In genomic region chr15:71011503-71012155, GRCh38 we compare ENCODE assay signal across 8 cellular contexts.
DNase-seq lines count a peak whose midpoint lies in the region; ATAC-seq and TF ChIP-seq lines count a peak whose summit lies in the region.

No MANE protein-coding gene starts in this region.

- no peak overlapping the region for H2BK120ac ChIP-seq in H9 (ENCODE audit: low read depth, low read length, poor library complexity, severe bottlenecking)

- H3K27ac ChIP-seq in H9 (ENCODE audit: insufficient read length, low read depth, low read length) (no peak overlapping the region), RWPE1 (no peak overlapping the region), gastroesophageal sphincter (no peak overlapping the region)

- no peaks in the 10 kb centered on the region for H3K79me1 ChIP-seq in H9 (ENCODE audit: insufficient read depth, low read depth, low read length, poor library complexity, severe bottlenecking)

- H4K5ac ChIP-seq in H9 (ENCODE audit: insufficient read length, low read depth, low read length): no peak overlapping the region

- H3K79me2 ChIP-seq in H9 (ENCODE audit: insufficient read depth, low read length): no peaks in the 10 kb centered on the region

- H3K4me1 ChIP-seq in H9 (ENCODE audit: insufficient read depth, low read length): no peaks in the 10 kb centered on the region
- H3K4me1 ChIP-seq in gastroesophageal sphincter: no peaks in the 10 kb centered on the region
- peaks cover 12% of the 10 kb centered on the region for H3K4me1 ChIP-seq in skeletal muscle satellite cell (ENCODE audit: control insufficient read depth, insufficient read depth, low read length)

- H2BK15ac ChIP-seq in H9 (ENCODE audit: low read depth, low read length): no peak overlapping the region

- no peak overlapping the region for H2BK12ac ChIP-seq in H9 (ENCODE audit: insufficient read length, low read depth, low read length)

- no peak for TF ChIP-seq EP300 in gastroesophageal sphincter (IDR thresholded peaks at IDR 0.05)

- H3K23ac ChIP-seq in H9 (ENCODE audit: insufficient read length, low read depth, low read length): no peak overlapping the region

- no peak overlapping the region for H4K8ac ChIP-seq in H9 (replicated peaks; ENCODE audit: insufficient read length, low read depth, low read length)

- H3K27me3 ChIP-seq in H9 (ENCODE audit: insufficient read depth, low read length) (no peaks in the 10 kb centered on the region), gastroesophageal sphincter (no peaks in the 10 kb centered on the region), skeletal muscle satellite cell (ENCODE audit: control insufficient read depth, insufficient read depth, low read length) (no peaks in the 10 kb centered on the region)

- no peak for TF ChIP-seq POLR2A in gastroesophageal sphincter (IDR thresholded peaks at IDR 0.05)

- H3K36me3 ChIP-seq in gastroesophageal sphincter: peaks cover 0 to under 1% of the 10 kb centered on the region in 2 donors
- H3K36me3 ChIP-seq in skeletal muscle satellite cell (ENCODE audit: insufficient read depth, low read length): no peaks in the 10 kb centered on the region

- no peak overlapping the region for H2AK5ac ChIP-seq in H9 (ENCODE audit: insufficient read length, low read length)

- H3K9me3 Mint-ChIP-seq in H9: no peaks in the 10 kb centered on the region

- H3K9me3 ChIP-seq in H9 (ENCODE audit: control insufficient read depth, low read depth, low read length): no peaks in the 10 kb centered on the region
- H3K9me3 ChIP-seq in gastroesophageal sphincter: no peaks in the 10 kb centered on the region
- no peaks in the 10 kb centered on the region for H3K9me3 ChIP-seq in skeletal muscle satellite cell (replicated peaks; ENCODE audit: low read length)

- no peaks in the 10 kb centered on the region for H3K27me3 Mint-ChIP-seq in H9 (ENCODE audit: low read depth)

- no peak overlapping the region for H4K91ac ChIP-seq in H9 (ENCODE audit: insufficient read length, low read depth, low read length)

- CTCF ChIA-PET in RWPE1 (lab: Yijun Ruan, JAX): interaction anchor here (0.5 to 1.0 kb wide), 9 partner anchors 39 to 1229 kb away, joined by 3 to 5 read pairs (median 3); no protein-coding TSS in a partner anchor

- ATAC-seq in gastroesophageal sphincter: no peak

- H3K4me2 ChIP-seq in H9 (ENCODE audit: insufficient read depth, insufficient read length, low read length) (no peak overlapping the region), skeletal muscle satellite cell (ENCODE audit: low read length) (no peak overlapping the region)

- in situ Hi-C loops in ACHN (cut with HindIII; ENCODE audit: low pct_ligation_motif_present, low pct_unique_long_range_greater_than_20kb, low sequenced_read_pairs): loop anchor here (25.0 kb wide), 1 partner anchor 426 kb away; no protein-coding TSS in a partner anchor

- no peak overlapping the region for H3K4me3 ChIP-seq in gastroesophageal sphincter
- H3K4me3 ChIP-seq in skeletal muscle satellite cell (ENCODE audit: low read length): no peak overlapping the region

- no peak overlapping the region for H3K14ac ChIP-seq in H9 (ENCODE audit: insufficient read depth, low read length)

- no peak overlapping the region for H2BK20ac ChIP-seq in H9 (ENCODE audit: low read depth, low read length, poor library complexity, severe bottlenecking)

- H4K20me1 ChIP-seq in H9 (ENCODE audit: control insufficient read depth, insufficient read depth, insufficient read length): no peaks in the 10 kb centered on the region

- H3K4ac ChIP-seq in H9 (ENCODE audit: low read depth, low read length): no peak overlapping the region

- H3K56ac ChIP-seq in H9 (ENCODE audit: insufficient read length, low read depth, low read length): no peak overlapping the region

- TF ChIP-seq CTCF in H9 (conservative IDR thresholded peaks at IDR 0.05) (peak; percentile 92), RWPE1 (conservative IDR thresholded peaks at IDR 0.05; ENCODE audit: low read depth) (peak; percentile 98), gastroesophageal sphincter (IDR thresholded peaks at IDR 0.05) (peak; percentile 56 to 69 (median 61))

- H3K23me2 ChIP-seq in H9 (ENCODE audit: insufficient read length, low read depth, low read length, poor library complexity, severe bottlenecking): no peaks in the 10 kb centered on the region

- H3K27ac Mint-ChIP-seq in H9: no peak overlapping the region

- no peak overlapping the region for H3T11ph ChIP-seq in H9 (ENCODE audit: low read length)

- no peaks in the 10 kb centered on the region for H3K36me3 Mint-ChIP-seq in H9 (ENCODE audit: insufficient read depth in 1 of 3, low read depth in 3 of 3)

- H2BK5ac ChIP-seq in H9 (ENCODE audit: insufficient read length, low read length): no peak overlapping the region

- no peak overlapping the region for H3K4me3 Mint-ChIP-seq in H9

- H2AFZ ChIP-seq in H9 (ENCODE audit: low read length): no peak overlapping the region

- no CpG with 5 or more reads among the region's 1 CpG for WGBS in H9 (ENCODE audit: extremely low coverage, insufficient read length, low lambda C conversion rate)
- 80 to 88% methylated on average over 1 of the region's 1 CpG for WGBS in gastroesophageal sphincter (ENCODE audit: low coverage in 1 of 2), 2 donors

- no peaks in the 10 kb centered on the region for H3K4me1 Mint-ChIP-seq in H9

- DNase-seq in ACHN (peak; percentile 57), H9 (no peak), RWPE1 (ENCODE audit: low spot score) (peak; percentile 57), germinal center (ENCODE audit: low spot score) (no peak), T-helper 2 cell (no peak)
- no peak for DNase-seq in central memory CD4-positive, alpha-beta T cell

- POLR2A ChIA-PET in RWPE1 (lab: Yijun Ruan, JAX; ENCODE audit: low non-redundant PET): no interaction called here

- no peak overlapping the region for H3K9ac ChIP-seq in H9 (ENCODE audit: extremely low read depth, insufficient read length, low read length)
- peak overlapping the region; percentile 23 for H3K9ac ChIP-seq in skeletal muscle satellite cell (ENCODE audit: low read depth, low read length)

- H3K18ac ChIP-seq in H9 (ENCODE audit: insufficient read length, low read depth, low read length): no peak overlapping the region

Comparison
In these comparisons a context has a peak if more than half of its experiments do, and no peak if none do; other contexts are left out.
1. DNase-seq: peak in ACHN (single experiment) and RWPE1 (single experiment); none in H9 (single experiment), germinal center (single experiment), central memory CD4-positive, alpha-beta T cell (single experiment) and T-helper 2 cell (0 of 5).
2. Peak in every context shown above with its lines, with median percentiles within 50 percentile points of each other: CTCF ChIP-seq.